Comparison of ENCODE assay signal across 20 cellular contexts in genomic region chr10:132301371-132302330, GRCh38. TPM values are rescaled to one million over a fixed set of nuclear protein-coding genes. Genes with fewer than 3 reads are reported as not detected.
DNase-seq lines count a peak whose midpoint lies in the region; ATAC-seq and TF ChIP-seq lines count a peak whose summit lies in the region.
"Had no signal": no experiment of that assay in that cellular context is flagged by ENCODE, and none has a peak within 500 bp of the region (broad histone marks: within the 10 kb centered on the region; RNA-seq: fewer than 3 reads in every experiment).

No MANE protein-coding gene starts in this region.

- intact Hi-C loops in mucosa of descending colon (cut with DNase I, micrococcal nuclease) = no loop called here

- no peak for ATAC-seq in mucosa of descending colon
- ATAC-seq: CD8-positive, alpha-beta T cell; Panc1 had no signal

- H3K27ac ChIP-seq in cingulate gyrus (ENCODE audit: low read depth, low read length) = peak overlapping the region; percentile 60
- peak overlapping the region; percentile 61 for H3K27ac ChIP-seq in temporal lobe (ENCODE audit: low read depth, low read length)

- no peak for TF ChIP-seq CTCF in mucosa of descending colon (IDR thresholded peaks at IDR 0.05)

- H3K9me3 ChIP-seq in mucosa of descending colon = no peaks in the 10 kb centered on the region
- H3K9me3 ChIP-seq: BE2C had no signal

- H3K4me1 ChIP-seq in mucosa of descending colon (ENCODE audit: low read depth) = peaks cover under 1% of the 10 kb centered on the region
- H3K4me1 ChIP-seq: BE2C had no signal

- H3K36me3 ChIP-seq in mucosa of descending colon (ENCODE audit: low read depth) = no peaks in the 10 kb centered on the region
- H3K36me3 ChIP-seq: BE2C had no signal

- H3K4me3 ChIP-seq in mucosa of descending colon = no peak overlapping the region

- DNase-seq in activated effector memory CD4-positive, alpha-beta T cell treated with anti-CD3 and anti-CD28 coated beads, Interleukin-2, amount 50 U/mL, for 16 hours = peak; percentile 54
- DNase-seq in activated effector memory CD4-positive, alpha-beta T cell treated with Interleukin-2 at 50 U/mL for 16 hours = no peak
- DNase-seq in mucosa of descending colon = peak in 2 of 3 donors; percentile 7 to 27
- DNase-seq in putamen (ENCODE audit: low spot score) = no peak
- DNase-seq in NCI-H1694 treated with DMSO at 0.1 percent for 48 hours (lab: John Stamatoyannopoulos, UW) = no peak
- DNase-seq in ureter (ENCODE audit: low spot score) = no peak
- DNase-seq: BE2C; Calu3; CD8-positive, alpha-beta T cell; GF-D8; GOT3; MM.1S; NCI-H1092; NCI-H146; NCI-H2081; NCI-H446 treated with DMSO at 0.1 percent for 48 hours; NCI-H69 had no signal

RNA-seq across cellular contexts. Expression of gene STK32C, which starts 6.1 kb away (rescaled TPM):
- total RNA-seq in mucosa of descending colon (10 to 100 TPM in 2 of 3 donors, 1 to 10 TPM in 1; 4.5 to 11.5 (median 11.1) TPM), temporal lobe (21.9 TPM), ureter (10.8 TPM)

RNA-seq across cellular contexts. Expression of gene LRRC27, which starts 30.3 kb away (rescaled TPM):
- total RNA-seq in mucosa of descending colon = 10 to 100 TPM in 2 of 3 donors, 1 to 10 TPM in 1; 6.9 to 12.2 (median 11.1) TPM
- total RNA-seq in temporal lobe = 13.5 TPM
- 15.1 TPM for total RNA-seq in ureter

Comparison
In these comparisons a context has a peak if more than half of its experiments do, and no peak if none do; other contexts are left out.
1. DNase-seq: peak in activated effector memory CD4-positive, alpha-beta T cell treated with anti-CD3 and anti-CD28 coated beads, Interleukin-2, amount 50 U/mL, for 16 hours (single experiment) and mucosa of descending colon (2 of 3); none in activated effector memory CD4-positive, alpha-beta T cell treated with Interleukin-2 at 50 U/mL for 16 hours (single experiment), putamen (single experiment), NCI-H1694 treated with DMSO at 0.1 percent for 48 hours (single experiment) and ureter (single experiment).